7 cellular contexts compared by ENCODE assay signal in genomic region chr6:113591896-113592827, GRCh38.
DNase-seq lines count a peak whose midpoint lies in the region; ATAC-seq and TF ChIP-seq lines count a peak whose summit lies in the region.

No MANE protein-coding gene starts in this region.

- H3K27me3 Mint-ChIP-seq in chondrocyte (ENCODE audit: low read depth): no peaks in the 10 kb centered on the region

- no peaks in the 10 kb centered on the region for H3K9me3 Mint-ChIP-seq in chondrocyte (ENCODE audit: low read depth)

- peak; percentile 39 for DNase-seq in NCI-H1105 (lab: John Stamatoyannopoulos, UW)
- DNase-seq in chondrocyte (ENCODE audit: low spot score): no peak
- peak; percentile 38 for DNase-seq in retinal pigment epithelial cell (ENCODE audit: low read depth)
- DNase-seq in GDM1 (lab: John Stamatoyannopoulos, UW): no peak
- DNase-seq in pons (ENCODE audit: low spot score): no peak
- DNase-seq in GF-D8 (lab: John Stamatoyannopoulos, UW): no peak

- no peak overlapping the region for H3K4me3 ChIP-seq in retinal pigment epithelial cell (ENCODE audit: low read length)

- no peaks in the 10 kb centered on the region for H3K36me3 Mint-ChIP-seq in chondrocyte (ENCODE audit: low read depth)

- H3K4me3 Mint-ChIP-seq in chondrocyte (ENCODE audit: unreplicated experiment): no peak overlapping the region

- peak overlapping the region; percentile 13 for H3K27ac Mint-ChIP-seq in chondrocyte (ENCODE audit: unreplicated experiment)

- peaks cover 38% of the 10 kb centered on the region for H3K4me1 Mint-ChIP-seq in chondrocyte (ENCODE audit: low read depth)

- peak; percentile 54 for ATAC-seq in GM21825 (IDR thresholded peaks at IDR 0.05; ENCODE audit: unreplicated experiment)

- TF ChIP-seq CTCF in chondrocyte (IDR thresholded peaks at IDR 0.05): no peak
- TF ChIP-seq CTCF in retinal pigment epithelial cell (conservative IDR thresholded peaks at IDR 0.05; ENCODE audit: low read depth, low read length): no peak

Comparison
In these comparisons a context has a peak if more than half of its experiments do, and no peak if none do; other contexts are left out.
1. DNase-seq: peak in NCI-H1105 (single experiment) and retinal pigment epithelial cell (single experiment); none in chondrocyte (single experiment), GDM1 (single experiment), pons (single experiment) and GF-D8 (single experiment).